Comparison of ENCODE assay signal across 12 cellular contexts in genomic region chr6:127951172-127951995, GRCh38. TPM values are rescaled to one million over a fixed set of nuclear protein-coding genes. Genes with fewer than 3 reads are reported as not detected.
A peak's percentile ranks its signal among the peaks of the same experiment; 100 is the strongest.
DNase-seq lines count a peak whose midpoint lies in the region; ATAC-seq and TF ChIP-seq lines count a peak whose summit lies in the region.
"Had no signal": no experiment of that assay in that cellular context is flagged by ENCODE, and none has a peak within 500 bp of the region (broad histone marks: within the 10 kb centered on the region; RNA-seq: fewer than 3 reads in every experiment).

No MANE protein-coding gene starts in this region.

- no peak overlapping the region for H3K4me3 ChIP-seq in uterus
- H3K4me3 ChIP-seq in esophagus squamous epithelium = no peak overlapping the region
- H3K4me3 ChIP-seq: lower lobe of right lung had no signal

- 79 to 83% methylated on average over 4 of the region's 4 CpGs for WGBS in esophagus squamous epithelium, 2 donors

- H3K9me3 Mint-ChIP-seq in CD4-positive, alpha-beta T cell = no peaks in the 10 kb centered on the region
- peaks cover 37% of the 10 kb centered on the region for H3K9me3 Mint-ChIP-seq in T-helper 2 cell treated with Interferon-gamma antibody and Interleukin-4, amounts not matched to agents 5 μg/mL and 100 μg/mL, for 36 hours

- TF ChIP-seq CTCF in CD4-positive, alpha-beta T cell (IDR thresholded peaks at IDR 0.05) = no peak
- TF ChIP-seq CTCF in uterus (IDR thresholded peaks at IDR 0.05) = no peak
- TF ChIP-seq CTCF in esophagus squamous epithelium (IDR thresholded peaks at IDR 0.05) = no peak

- H3K36me3 ChIP-seq in uterus (no peaks in the 10 kb centered on the region), esophagus squamous epithelium (no peaks in the 10 kb centered on the region)
- H3K36me3 ChIP-seq: lower lobe of right lung had no signal

- H3K27ac Mint-ChIP-seq in CD4-positive, alpha-beta T cell = peak overlapping the region; percentile 85
- H3K27ac Mint-ChIP-seq in T-helper 2 cell treated with Interferon-gamma antibody and Interleukin-4, amounts not matched to agents 5 μg/mL and 100 μg/mL, for 36 hours = peak overlapping the region; percentile 94

- peak overlapping the region; percentile 42 for H3K27ac ChIP-seq in CD4-positive, alpha-beta T cell (ENCODE audit: low read depth, low read length)
- H3K27ac ChIP-seq in uterus (no peak overlapping the region), esophagus squamous epithelium (peak overlapping the region in 1 of 4 donors; percentile 36)
- H3K27ac ChIP-seq: lower lobe of right lung had no signal

- H3K4me3 Mint-ChIP-seq in CD4-positive, alpha-beta T cell = peak overlapping the region; percentile 62
- peak overlapping the region; percentile 75 for H3K4me3 Mint-ChIP-seq in T-helper 2 cell treated with Interferon-gamma antibody and Interleukin-4, amounts not matched to agents 5 μg/mL and 100 μg/mL, for 36 hours

- CTCF ChIA-PET in CD4-positive, alpha-beta T cell (lab: Charles Lee) = interaction anchor here (1.0 to 2.6 kb wide), 3 partner anchors 12 to 18 kb away, joined by 3 to 6 read pairs (median 3); no protein-coding TSS in a partner anchor

- TF ChIP-seq POLR2A in uterus (IDR thresholded peaks at IDR 0.05) (no peak), esophagus squamous epithelium (IDR thresholded peaks at IDR 0.05) (no peak)

- no peak for DNase-seq in CD4-positive, alpha-beta T cell
- DNase-seq in T-helper 2 cell treated with Interferon-gamma antibody and Interleukin-4, amounts not matched to agents 5 μg/mL and 100 μg/mL, for 36 hours (ENCODE audit: low spot score) = no peak
- DNase-seq in NCI-H2029 treated with DMSO at 0.1 percent for 48 hours (lab: John Stamatoyannopoulos, UW) (no peak), epidermal melanocyte (ENCODE audit: insufficient read length, low spot score) (no peak), uterus (no peak), esophagus squamous epithelium (lab: John Stamatoyannopoulos, UW) (no peak)
- DNase-seq: lower lobe of right lung, NCI-H2171 treated with DMSO at 0.1 percent for 48 hours had no signal

- POLR2A ChIA-PET in CD4-positive, alpha-beta T cell (lab: Charles Lee) = interaction anchor here (0.8 to 5.4 kb wide), 10 partner anchors 10 to 732 kb away, joined by 3 to 31 read pairs (median 4); partner anchors contain the start of gene THEMIS

- no peaks in the 10 kb centered on the region for H3K27me3 Mint-ChIP-seq in CD4-positive, alpha-beta T cell
- H3K27me3 Mint-ChIP-seq in T-helper 2 cell treated with Interferon-gamma antibody and Interleukin-4, amounts not matched to agents 5 μg/mL and 100 μg/mL, for 36 hours (ENCODE audit: low read depth) = no peaks in the 10 kb centered on the region

- no peaks in the 10 kb centered on the region for H3K36me3 Mint-ChIP-seq in CD4-positive, alpha-beta T cell (ENCODE audit: low read depth)
- peaks cover 32% of the 10 kb centered on the region for H3K36me3 Mint-ChIP-seq in T-helper 2 cell treated with Interferon-gamma antibody and Interleukin-4, amounts not matched to agents 5 μg/mL and 100 μg/mL, for 36 hours (ENCODE audit: low read depth)

- H3K4me1 ChIP-seq in uterus (no peaks in the 10 kb centered on the region), esophagus squamous epithelium (peaks cover 0 to 12% (median 0%) of the 10 kb centered on the region in 3 donors)
- H3K4me1 ChIP-seq: lower lobe of right lung had no signal

- no peaks in the 10 kb centered on the region for H3K9me3 ChIP-seq in CD4-positive, alpha-beta T cell (ENCODE audit: control insufficient read depth, low read length)
- H3K9me3 ChIP-seq in uterus (no peaks in the 10 kb centered on the region), esophagus squamous epithelium (no peaks in the 10 kb centered on the region)
- H3K9me3 ChIP-seq: lower lobe of right lung had no signal

- H3K4me1 Mint-ChIP-seq in CD4-positive, alpha-beta T cell (ENCODE audit: low read depth) = peaks cover 69% of the 10 kb centered on the region
- H3K4me1 Mint-ChIP-seq in T-helper 2 cell treated with Interferon-gamma antibody and Interleukin-4, amounts not matched to agents 5 μg/mL and 100 μg/mL, for 36 hours (ENCODE audit: low read depth) = peaks cover 43% of the 10 kb centered on the region

- peak; percentile 80 for ATAC-seq in CD4-positive, alpha-beta T cell (ENCODE audit: poor library complexity)
- peak; percentile 87 for ATAC-seq in GM19395 (IDR thresholded peaks at IDR 0.05; ENCODE audit: unreplicated experiment)
- peak; percentile 82 for ATAC-seq in HG03060 (IDR thresholded peaks at IDR 0.05; ENCODE audit: low read depth, unreplicated experiment)

- intact Hi-C loops in CD4-positive, alpha-beta T cell (cut with DNase I, micrococcal nuclease) = loop anchor here in 1 of 2 experiments (1.0 to 5.0 kb wide), 5 partner anchors 17 to 81 kb away; partner anchors contain the start of gene THEMIS
- intact Hi-C loops in uterus (cut with DNase I; ENCODE audit: low total_unique reads) (no loop called here), esophagus squamous epithelium (cut with DNase I) (no loop called here)

- no peaks in the 10 kb centered on the region for H3K27me3 ChIP-seq in CD4-positive, alpha-beta T cell (ENCODE audit: control insufficient read depth, insufficient read depth, low read length)
- no peaks in the 10 kb centered on the region for H3K27me3 ChIP-seq in uterus
- H3K27me3 ChIP-seq in esophagus squamous epithelium = no peaks in the 10 kb centered on the region

RNA-seq across cellular contexts. Expression of gene THEMIS, which starts 50.5 kb away (rescaled TPM):
- total RNA-seq in CD4-positive, alpha-beta T cell = 10 to 100 TPM; 25.0 to 25.3 TPM
- total RNA-seq in uterus (1 to 10 TPM in 1 of 4 donors, under 1 TPM in 2, not detected in 1; 0.21 to 1.6 (median 0.59) TPM), esophagus squamous epithelium (1 to 10 TPM in 2 of 4 donors, under 1 TPM in 2; 0.79 to 5.7 (median 1.2) TPM)
- total RNA-seq: fibroblast of lung, H1 had no signal
